In the genomic region with DNA sequence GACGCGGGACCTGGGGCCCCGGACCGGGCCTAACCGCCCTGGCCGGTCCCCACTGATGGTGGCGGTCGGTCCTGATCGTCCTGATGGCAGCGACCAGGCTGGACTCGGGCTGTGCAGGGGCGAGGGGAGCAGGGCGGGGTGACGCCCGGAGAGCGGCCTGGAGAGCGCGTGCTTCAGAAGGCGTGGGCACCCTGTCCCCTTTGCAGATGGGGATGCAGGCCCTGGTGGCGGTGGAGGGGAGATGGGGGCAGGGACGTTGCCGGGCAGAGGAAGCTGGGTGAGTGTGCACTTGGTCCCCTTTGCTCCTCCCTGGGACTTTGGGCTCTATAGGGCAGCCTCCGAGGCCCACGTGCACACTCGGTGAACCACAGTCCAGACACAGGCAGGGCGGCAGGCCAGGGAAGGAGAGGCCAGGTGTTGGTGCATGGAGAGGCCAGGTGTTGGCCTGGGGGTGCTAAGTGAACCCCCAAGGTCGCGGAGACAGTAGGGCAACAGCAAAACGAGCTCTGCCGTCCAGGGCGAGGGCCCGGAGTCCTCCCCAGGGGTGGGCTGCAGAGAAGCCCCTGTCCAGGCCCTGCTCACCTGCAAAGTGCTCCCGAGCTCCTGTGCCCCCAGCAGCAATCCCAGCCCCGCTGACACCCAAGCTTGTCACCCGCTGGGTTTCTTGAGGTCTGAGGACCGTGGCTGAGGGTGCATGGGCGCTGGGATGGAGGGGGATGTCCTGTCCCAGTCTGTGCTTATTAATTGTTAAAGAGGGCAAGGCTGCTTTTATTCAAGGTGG, we compare ENCODE assay signal across 8 cellular contexts. TPM values are rescaled to one million over a fixed set of nuclear protein-coding genes. Genes with fewer than 3 reads are reported as not detected.
DNase-seq lines count a peak whose midpoint lies in the region; TF ChIP-seq lines count a peak whose summit lies in the region.

No MANE protein-coding gene starts in this region.

- H3K9me3 Mint-ChIP-seq in glutamatergic neuron (ENCODE audit: unreplicated experiment) (peaks cover 3% of the 10 kb centered on the region), progenitor cell of endocrine pancreas (ENCODE audit: low read depth) (no peaks in the 10 kb centered on the region)

- peak overlapping the region; percentile 77 for H3K27ac Mint-ChIP-seq in glutamatergic neuron (ENCODE audit: unreplicated experiment)
- peak overlapping the region; percentile 37 for H3K27ac Mint-ChIP-seq in progenitor cell of endocrine pancreas

- H3K36me3 Mint-ChIP-seq in glutamatergic neuron (ENCODE audit: unreplicated experiment) (no peaks in the 10 kb centered on the region), progenitor cell of endocrine pancreas (ENCODE audit: insufficient read depth) (peaks cover 9% of the 10 kb centered on the region)

- peaks cover 7% of the 10 kb centered on the region for H3K27me3 Mint-ChIP-seq in glutamatergic neuron (ENCODE audit: unreplicated experiment)
- H3K27me3 Mint-ChIP-seq in progenitor cell of endocrine pancreas: peaks cover 1% of the 10 kb centered on the region

- DNase-seq in activated gamma-delta T cell treated with Interleukin-2 at 50 U/mL for 16 hours (peak; percentile 22), activated gamma-delta T cell (lab: John Stamatoyannopoulos, UW) (no peak), MV-4-11 (lab: John Stamatoyannopoulos, UW) (peak; percentile 65), glutamatergic neuron (peak; percentile 58), progenitor cell of endocrine pancreas (ENCODE audit: low spot score, unreplicated experiment) (peak; percentile 24), GM20000 (ENCODE audit: low spot score) (no peak), HT-29 (ENCODE audit: low spot score) (no peak)
- peak; percentile 67 to 72 for DNase-seq in activated T-cell treated with anti-CD3 and anti-CD28 coated beads, Interleukin-2, amount 50 U/mL, for 48 hours

- peaks cover 29% of the 10 kb centered on the region for H3K4me1 Mint-ChIP-seq in glutamatergic neuron (ENCODE audit: low read depth, unreplicated experiment)
- peaks cover 12% of the 10 kb centered on the region for H3K4me1 Mint-ChIP-seq in progenitor cell of endocrine pancreas (ENCODE audit: low read depth)

- H3K4me3 Mint-ChIP-seq in glutamatergic neuron (ENCODE audit: unreplicated experiment): peak overlapping the region; percentile 59
- H3K4me3 Mint-ChIP-seq in progenitor cell of endocrine pancreas (ENCODE audit: low read depth): peak overlapping the region; percentile 47

- no peak for TF ChIP-seq CTCF in glutamatergic neuron (IDR thresholded peaks at IDR 0.05; ENCODE audit: partially characterized antibody, unreplicated experiment)
- TF ChIP-seq CTCF in progenitor cell of endocrine pancreas (IDR thresholded peaks at IDR 0.05; ENCODE audit: unreplicated experiment): no peak
- no peak for TF ChIP-seq CTCF in GM20000 (IDR thresholded peaks at IDR 0.05; ENCODE audit: extremely low read depth, missing control alignments)

RNA-seq across cellular contexts. Expression of gene FAM20C, which starts 42.3 kb away (rescaled TPM):
- total RNA-seq in glutamatergic neuron (ENCODE audit: unreplicated experiment): 199 TPM
- 32.9 and 33.3 TPM in 2 replicates for total RNA-seq in progenitor cell of endocrine pancreas
- total RNA-seq in HT-29 (2014; rRNA removed; shearing (Covaris generic)): not detected in 2 replicates

Comparison
In these comparisons a context has a peak if more than half of its experiments do, and no peak if none do; other contexts are left out.
1. DNase-seq: peak in activated gamma-delta T cell treated with Interleukin-2 at 50 U/mL for 16 hours (single experiment), MV-4-11 (single experiment), activated T-cell treated with anti-CD3 and anti-CD28 coated beads, Interleukin-2, amount 50 U/mL, for 48 hours (2 of 2), glutamatergic neuron (single experiment) and progenitor cell of endocrine pancreas (single experiment); none in activated gamma-delta T cell (single experiment), GM20000 (single experiment) and HT-29 (single experiment).
2. RNA of gene FAM20C, which starts 42.3 kb away (total RNA-seq): 199 TPM in glutamatergic neuron (single experiment) and 32.9 to 33.3 TPM in progenitor cell of endocrine pancreas; not detected in HT-29; every median in the first group is over 10 times any median in the second.